10 cellular contexts compared by ENCODE assay signal in the genomic region with DNA sequence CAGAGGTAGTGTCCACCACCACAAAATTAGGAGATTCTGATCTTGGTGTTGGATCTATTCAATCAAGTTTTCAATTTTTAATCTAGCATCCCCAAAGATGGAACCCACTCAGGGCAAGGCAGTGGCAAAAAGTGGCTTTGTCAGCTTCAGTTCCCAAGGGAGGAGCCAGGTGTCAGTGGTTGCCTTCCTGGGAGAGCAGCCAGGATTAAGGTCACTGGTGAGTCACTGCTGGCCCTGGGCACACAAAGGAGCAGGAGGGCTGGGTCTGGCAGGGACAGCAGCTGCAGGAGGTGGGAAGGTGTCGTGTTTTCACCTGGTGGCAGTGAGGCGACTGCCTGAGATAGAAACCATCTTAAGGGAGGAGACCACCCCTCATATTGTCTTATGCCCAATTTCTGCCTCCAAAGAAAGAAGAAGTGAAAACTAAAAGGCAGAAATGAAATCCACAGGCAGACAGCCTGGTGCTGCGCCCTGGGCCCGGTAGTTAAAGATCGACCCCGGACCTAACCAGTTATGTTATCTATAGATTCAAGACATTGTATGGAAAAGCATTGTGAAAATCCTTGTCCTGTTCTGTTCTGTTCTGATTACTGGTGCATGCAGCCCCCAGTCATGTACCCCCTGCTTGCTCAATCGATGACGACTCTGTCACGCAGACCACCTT. TPM values are rescaled to one million over a fixed set of nuclear protein-coding genes. Genes with fewer than 3 reads are reported as not detected.
DNase-seq lines count a peak whose midpoint lies in the region; ATAC-seq and TF ChIP-seq lines count a peak whose summit lies in the region.
"Had no signal": no experiment of that assay in that cellular context is flagged by ENCODE, and none has a peak within 500 bp of the region (broad histone marks: within the 10 kb centered on the region; RNA-seq: fewer than 3 reads in every experiment).

No MANE protein-coding gene starts in this region.

- dilution Hi-C loops in IMR-90 (cut with HindIII; ENCODE audit: low sequenced_read_pairs, unreplicated experiment), result no loop called here

- no peaks in the 10 kb centered on the region for H3K36me3 ChIP-seq in IMR-90 (ENCODE audit: control insufficient read depth, insufficient read depth, low read length)
- no peaks in the 10 kb centered on the region for H3K36me3 ChIP-seq in Panc1 (ENCODE audit: control insufficient read depth, insufficient read depth, low read length)
- no peaks in the 10 kb centered on the region for H3K36me3 ChIP-seq in thoracic aorta
- no peaks in the 10 kb centered on the region for H3K36me3 ChIP-seq in CD8-positive, alpha-beta memory T cell (ENCODE audit: insufficient read depth, low read length)
- H3K36me3 ChIP-seq: HAP-1 had no signal

- H2BK20ac ChIP-seq in IMR-90 (ENCODE audit: low read depth, low read length), result no peak overlapping the region

- no peak overlapping the region for H2BK5ac ChIP-seq in IMR-90 (ENCODE audit: low read depth, low read length, poor library complexity, severe bottlenecking)

- no peak overlapping the region for H2BK120ac ChIP-seq in IMR-90 (ENCODE audit: low read depth, low read length)

- H3K27ac ChIP-seq in IMR-90 (ENCODE audit: insufficient read depth, low read length), result no peak overlapping the region
- H3K27ac ChIP-seq in Panc1 (ENCODE audit: low read length), result no peak overlapping the region
- no peak overlapping the region for H3K27ac ChIP-seq in thoracic aorta
- H3K27ac ChIP-seq in CD8-positive, alpha-beta memory T cell (ENCODE audit: low read depth, low read length), result no peak overlapping the region
- H3K27ac ChIP-seq: testis had no signal

- no peak for TF ChIP-seq CTCF in IMR-90 (conservative IDR thresholded peaks at IDR 0.05; ENCODE audit: low read depth, low read length)
- peak; percentile 52; the same call in 1 of the 2 replicates for TF ChIP-seq CTCF in Panc1 (IDR thresholded peaks at IDR 0.05)
- no peak for TF ChIP-seq CTCF in fibroblast of the aortic adventitia (IDR thresholded peaks at IDR 0.05; ENCODE audit: insufficient read depth, low read length)
- TF ChIP-seq CTCF in thoracic aorta (IDR thresholded peaks at IDR 0.05), result no peak
- TF ChIP-seq CTCF in GM10248 (IDR thresholded peaks at IDR 0.05; ENCODE audit: control extremely low read depth, extremely low read depth, low read depth, missing control alignments), result no peak

- H3K4ac ChIP-seq in IMR-90 (ENCODE audit: low read depth, low read length), result no peak overlapping the region

- H4K91ac ChIP-seq in IMR-90 (ENCODE audit: insufficient read depth, low read depth, low read length), result no peak overlapping the region

- intact Hi-C loops in IMR-90 (cut with micrococcal nuclease), result no loop called here
- intact Hi-C loops in Panc1 (cut with micrococcal nuclease; ENCODE audit: unreplicated experiment), result no loop called here

- peaks cover 5 to 6% (median 6%) of the 10 kb centered on the region in 3 donors for H3K4me1 Mint-ChIP-seq in CD8-positive, alpha-beta memory T cell

- no peak overlapping the region for H4K5ac ChIP-seq in IMR-90 (ENCODE audit: low read depth, low read length)

- BruUV-seq in IMR-90 (replicated peaks; lab: Mats Ljungman, UMichigan), result no TSS peak
- BruUV-seq in Panc1 (replicated peaks; lab: Mats Ljungman, UMichigan), result no TSS peak

- H3K9me3 ChIP-seq in IMR-90 (ENCODE audit: control insufficient read depth, insufficient read depth, low read length), result no peaks in the 10 kb centered on the region
- no peaks in the 10 kb centered on the region for H3K9me3 ChIP-seq in Panc1 (ENCODE audit: control insufficient read depth, insufficient read depth, low read depth, low read length)
- no peaks in the 10 kb centered on the region for H3K9me3 ChIP-seq in thoracic aorta
- H3K9me3 ChIP-seq in CD8-positive, alpha-beta memory T cell (ENCODE audit: low read length), result no peaks in the 10 kb centered on the region
- H3K9me3 ChIP-seq: HAP-1, testis had no signal

- no peak overlapping the region for H3K4me3 ChIP-seq in IMR-90 (ENCODE audit: insufficient read depth, low read depth, low read length)
- H3K4me3 ChIP-seq in Panc1 (ENCODE audit: low read depth in 2 of 2, low read length in 2 of 2), result no peak overlapping the region
- no peak overlapping the region for H3K4me3 ChIP-seq in fibroblast of the aortic adventitia (ENCODE audit: low read depth, low read length)
- H3K4me3 ChIP-seq in thoracic aorta, result no peak overlapping the region
- no peak overlapping the region for H3K4me3 ChIP-seq in CD8-positive, alpha-beta memory T cell (ENCODE audit: low read length)
- H3K4me3 ChIP-seq: HAP-1, testis had no signal

- H4K20me1 ChIP-seq in IMR-90 (ENCODE audit: insufficient read depth, low read length), result no peaks in the 10 kb centered on the region

- no peak overlapping the region for H3K23ac ChIP-seq in IMR-90 (ENCODE audit: low read depth, low read length)

- H3K27me3 Mint-ChIP-seq in CD8-positive, alpha-beta memory T cell, result peaks cover 3 to 13% of the 10 kb centered on the region in 2 donors

- DNase-seq in IMR-90 (peak; percentile 61), Panc1 (ENCODE audit: low read depth, low spot score) (peak; percentile 67), fibroblast of the aortic adventitia (ENCODE audit: low read depth) (peak; percentile 29), thoracic aorta (ENCODE audit: low spot score) (peak; percentile 14), inferior parietal cortex (ENCODE audit: extremely low spot score) (no peak), NCI-H2227 treated with DMSO at 0.1 percent for 48 hours (lab: John Stamatoyannopoulos, UW) (no peak), GM10248 (ENCODE audit: extremely low spot score) (no peak)
- no peak for DNase-seq in CD8-positive, alpha-beta memory T cell
- DNase-seq: testis had no signal

- peaks cover 0 to 4% (median 0%) of the 10 kb centered on the region in 3 donors for H3K36me3 Mint-ChIP-seq in CD8-positive, alpha-beta memory T cell

- H3K4me3 Mint-ChIP-seq in CD8-positive, alpha-beta memory T cell, result no peak overlapping the region

- 0 out of 2 replicates have a peak, but pooled peaks have one; percentile 51 for ATAC-seq in IMR-90 (ENCODE audit: low read depth)
- ATAC-seq in Panc1, result peak; percentile 97
- ATAC-seq in thoracic aorta (ENCODE audit: insufficient number of reproducible peaks, low FRiP score, low read depth), result no peak

- H2AFZ ChIP-seq in IMR-90 (replicated peaks; ENCODE audit: low read length, poor library complexity), result no peak overlapping the region

- no peak overlapping the region for H3K18ac ChIP-seq in IMR-90 (ENCODE audit: low read depth, low read length)

- POLR2A ChIA-PET in IMR-90 (lab: Charles Lee; ENCODE audit: unreplicated experiment), result no interaction called here
- POLR2A ChIA-PET in Panc1 (lab: Charles Lee), result interaction anchor here (0.6 kb wide), 1 partner anchor 26 kb away, joined by 3 read pairs; no protein-coding TSS in a partner anchor
- POLR2A ChIA-PET in CD8-positive, alpha-beta memory T cell (lab: Charles Lee), result no interaction called here
- POLR2A ChIA-PET in GM10248 (lab: Yijun Ruan, JAX), result no interaction called here

- 82% methylated on average over 6 of the region's 9 CpGs; no CpG with 5 or more reads in 1 of the 2 experiments for WGBS in IMR-90 (ENCODE audit: extremely low coverage in 2 of 2, insufficient read length in 1 of 2), 2 experiments

- H3K4me1 ChIP-seq in IMR-90 (ENCODE audit: control insufficient read depth, insufficient read depth, low read length) (0 out of 2 replicates have a peak, but pooled peaks cover 2% of the 10 kb centered on the region), Panc1 (ENCODE audit: control insufficient read depth, insufficient read depth, low read length) (peaks cover 14% of the 10 kb centered on the region), thoracic aorta (ENCODE audit: control insufficient read depth in 1 of 2, low read depth in 2 of 2) (peaks cover 0 to 2% of the 10 kb centered on the region in 2 donors)
- H3K4me1 ChIP-seq in CD8-positive, alpha-beta memory T cell (ENCODE audit: insufficient read depth, low read length), result peaks cover 5% of the 10 kb centered on the region

- no peaks in the 10 kb centered on the region for H3K9me3 Mint-ChIP-seq in CD8-positive, alpha-beta memory T cell

- H4K8ac ChIP-seq in IMR-90 (ENCODE audit: low read depth in 2 of 2, low read length in 2 of 2), result no peak overlapping the region

- in situ Hi-C loops in IMR-90 (cut with MboI; ENCODE audit: low sequenced_read_pairs) (no loop called here), Panc1 (cut with HindIII; ENCODE audit: low pct_unique_long_range_greater_than_20kb, low sequenced_read_pairs) (no loop called here)

- H3K56ac ChIP-seq in IMR-90 (ENCODE audit: extremely low read depth, insufficient read depth, low read length), result no peak overlapping the region

- H3K14ac ChIP-seq in IMR-90 (replicated peaks; ENCODE audit: low read depth, low read length), result no peak overlapping the region

- no peaks in the 10 kb centered on the region for H3K79me1 ChIP-seq in IMR-90 (ENCODE audit: low read depth in 1 of 2, low read length in 2 of 2)

- H3K27ac Mint-ChIP-seq in CD8-positive, alpha-beta memory T cell, result no peak overlapping the region

- CTCF ChIA-PET in IMR-90 (lab: Yijun Ruan, JAX), result no interaction called here
- CTCF ChIA-PET in Panc1 (lab: Charles Lee), result interaction anchor here (0.5 to 0.8 kb wide), 5 partner anchors 35 to 394 kb away, joined by 3 to 6 read pairs (median 4); no protein-coding TSS in a partner anchor
- CTCF ChIA-PET in CD8-positive, alpha-beta memory T cell (lab: Charles Lee), result interaction anchor here (0.7 kb wide), 1 partner anchor 34 kb away, joined by 4 read pairs; no protein-coding TSS in a partner anchor
- CTCF ChIA-PET in GM10248 (lab: Yijun Ruan, JAX), result interaction anchor here (0.8 to 1.3 kb wide), 2 partner anchors 8 to 40 kb away, joined by 3 to 6 read pairs; no protein-coding TSS in a partner anchor

- H3K9me1 ChIP-seq in IMR-90 (ENCODE audit: insufficient read depth, low read length), result no peaks in the 10 kb centered on the region

- H2AK5ac ChIP-seq in IMR-90 (ENCODE audit: low read depth, low read length), result no peak overlapping the region

- H3K27me3 ChIP-seq in IMR-90 (ENCODE audit: control insufficient read depth, insufficient read depth, low read length) (no peaks in the 10 kb centered on the region), Panc1 (ENCODE audit: control insufficient read depth, insufficient read depth, low read length) (no peaks in the 10 kb centered on the region), thoracic aorta (replicated peaks; ENCODE audit: insufficient read depth) (no peaks in the 10 kb centered on the region)
- no peaks in the 10 kb centered on the region for H3K27me3 ChIP-seq in CD8-positive, alpha-beta memory T cell (ENCODE audit: insufficient read depth, low read length, poor library complexity, severe bottlenecking)
- H3K27me3 ChIP-seq: testis had no signal

- TF ChIP-seq POLR2A in IMR-90 (IDR thresholded peaks at IDR 0.05; ENCODE audit: low read depth, low read length), result no peak

- no peak overlapping the region for H3K9ac ChIP-seq in IMR-90 (ENCODE audit: low read depth, low read length)

- no peak overlapping the region for H2AK9ac ChIP-seq in IMR-90 (replicated peaks; ENCODE audit: low read depth, low read length, poor library complexity)

- H3K4me2 ChIP-seq in IMR-90 (ENCODE audit: low read depth, low read length), result no peak overlapping the region

- TF ChIP-seq RAD21 in IMR-90 (IDR thresholded peaks at IDR 0.05; ENCODE audit: low read length), result no peak

- H2BK15ac ChIP-seq in IMR-90 (ENCODE audit: low read depth, low read length), result no peak overlapping the region

RNA-seq across cellular contexts. Expression of gene KLHL25, which starts 5.9 kb away (rescaled TPM):
- 2.7 and 2.8 TPM in 2 replicates for total RNA-seq in IMR-90 (2012; rRNA removed)
- 5.6 and 6.6 TPM in 2 replicates for polyA plus RNA-seq in IMR-90 (2012; rRNA removed)
- polyA plus RNA-seq in IMR-90 (2012; cell fraction: cytosol; rRNA removed), result 2.8 and 5.4 TPM in 2 replicates
- 6.6 and 15.9 TPM in 2 replicates for polyA plus RNA-seq in IMR-90 (2012; cell fraction: nucleus; rRNA removed; ENCODE audit: low replicate concordance)
- 7.0 TPM for total RNA-seq in Panc1 (2021; ENCODE audit: unreplicated experiment)
- polyA plus RNA-seq in Panc1 (2012; ENCODE audit: insufficient read length), result 8.4 TPM
- total RNA-seq in fibroblast of the aortic adventitia (ENCODE audit: low replicate concordance), result 2.3 and 2.8 TPM in 2 replicates
- total RNA-seq in thoracic aorta, result 10 to 100 TPM; 15.0 to 18.1 TPM
- total RNA-seq in CD8-positive, alpha-beta memory T cell, result 1 to 10 TPM; 5.1 to 5.4 TPM
- 0.75 TPM for polyA plus RNA-seq in CD8-positive, alpha-beta memory T cell

Comparison
In these comparisons a context has a peak if more than half of its experiments do, and no peak if none do; other contexts are left out.
1. DNase-seq: peak in IMR-90 (single experiment), Panc1 (single experiment), fibroblast of the aortic adventitia (single experiment) and thoracic aorta (single experiment); none in inferior parietal cortex (single experiment), NCI-H2227 treated with DMSO at 0.1 percent for 48 hours (single experiment), CD8-positive, alpha-beta memory T cell (0 of 5) and GM10248 (single experiment).